Comparison of ENCODE assay signal across 8 cellular contexts in genomic region chr9:136095495-136096058, GRCh38. TPM values are rescaled to one million over a fixed set of nuclear protein-coding genes. Genes with fewer than 3 reads are reported as not detected.
A peak's percentile ranks its signal among the peaks of the same experiment; 100 is the strongest.
DNase-seq lines count a peak whose midpoint lies in the region; ATAC-seq and TF ChIP-seq lines count a peak whose summit lies in the region.

No MANE protein-coding gene starts in this region.

- TF ChIP-seq EP300 in sigmoid colon (IDR thresholded peaks at IDR 0.05), result no peak

- DNase-seq in activated T-cell treated with anti-CD3 and anti-CD28 coated beads, Interleukin-2, amount 50 U/mL, for 24 hours, result no peak
- no peak for DNase-seq in activated T-cell treated with anti-CD3 and anti-CD28 coated beads, Interleukin-2, amount 50 U/mL, for 1 hour
- DNase-seq in activated naive CD8-positive, alpha-beta T cell treated with anti-CD3 and anti-CD28 coated beads for 36 hours, result no peak
- DNase-seq in left ventricle myocardium superior, result peak; percentile 77
- DNase-seq in sigmoid colon, result no peak
- no peak for DNase-seq in cerebellar nuclear complex (lab: John Stamatoyannopoulos, UW)
- DNase-seq in SKM-1 treated with dmso at 0.1 percent for 144 hours (lab: John Stamatoyannopoulos, UW; ENCODE audit: unreplicated experiment), result no peak

- H3K27ac Mint-ChIP-seq in activated T-cell treated with anti-CD3 and anti-CD28 coated beads, Interleukin-2, amount 50 U/mL, for 24 hours, result no peak overlapping the region
- no peak overlapping the region for H3K27ac Mint-ChIP-seq in activated naive CD8-positive, alpha-beta T cell treated with anti-CD3 and anti-CD28 coated beads for 36 hours

- intact Hi-C loops in left ventricle myocardium superior (cut with micrococcal nuclease) (no loop called here), sigmoid colon (cut with DNase I) (loop anchor here (2.0 kb wide), 1 partner anchor 23 kb away; the partner anchor contains the start of gene TMEM250)

- H3K27ac ChIP-seq in sigmoid colon, result peak overlapping the region; percentile 93 to 98 (median 98)

- ATAC-seq in left ventricle myocardium superior (peak; percentile 25), GM18505 (IDR thresholded peaks at IDR 0.05; ENCODE audit: unreplicated experiment) (no peak)

- H3K4me3 Mint-ChIP-seq in activated T-cell treated with anti-CD3 and anti-CD28 coated beads, Interleukin-2, amount 50 U/mL, for 24 hours, result peak overlapping the region; percentile 67
- H3K4me3 Mint-ChIP-seq in activated naive CD8-positive, alpha-beta T cell treated with anti-CD3 and anti-CD28 coated beads for 36 hours, result peak overlapping the region; percentile 47

- H3K4me3 ChIP-seq in sigmoid colon, result peak overlapping the region; percentile 49 to 95 (median 84)

- peaks cover 2% of the 10 kb centered on the region for H3K36me3 Mint-ChIP-seq in activated T-cell treated with anti-CD3 and anti-CD28 coated beads, Interleukin-2, amount 50 U/mL, for 24 hours (ENCODE audit: low read depth)
- no peaks in the 10 kb centered on the region for H3K36me3 Mint-ChIP-seq in activated naive CD8-positive, alpha-beta T cell treated with anti-CD3 and anti-CD28 coated beads for 36 hours

- H3K9me3 Mint-ChIP-seq in activated T-cell treated with anti-CD3 and anti-CD28 coated beads, Interleukin-2, amount 50 U/mL, for 24 hours, result no peaks in the 10 kb centered on the region
- no peaks in the 10 kb centered on the region for H3K9me3 Mint-ChIP-seq in activated naive CD8-positive, alpha-beta T cell treated with anti-CD3 and anti-CD28 coated beads for 36 hours

- TF ChIP-seq CTCF in sigmoid colon (IDR thresholded peaks at IDR 0.05), result no peak

- peaks cover 18% of the 10 kb centered on the region for H3K4me1 Mint-ChIP-seq in activated T-cell treated with anti-CD3 and anti-CD28 coated beads, Interleukin-2, amount 50 U/mL, for 24 hours (ENCODE audit: low read depth)
- H3K4me1 Mint-ChIP-seq in activated naive CD8-positive, alpha-beta T cell treated with anti-CD3 and anti-CD28 coated beads for 36 hours, result peaks cover 5% of the 10 kb centered on the region

- no peaks in the 10 kb centered on the region for H3K27me3 Mint-ChIP-seq in activated T-cell treated with anti-CD3 and anti-CD28 coated beads, Interleukin-2, amount 50 U/mL, for 24 hours
- no peaks in the 10 kb centered on the region for H3K27me3 Mint-ChIP-seq in activated naive CD8-positive, alpha-beta T cell treated with anti-CD3 and anti-CD28 coated beads for 36 hours

- H3K27me3 ChIP-seq in sigmoid colon, result no peaks in the 10 kb centered on the region

- no peak for TF ChIP-seq POLR2A in sigmoid colon (IDR thresholded peaks at IDR 0.05)
- no peak for TF ChIP-seq POLR2A in GM18505 (IDR thresholded peaks at IDR 0.05; ENCODE audit: borderline replicate concordance, extremely low read depth, insufficient read depth, insufficient read length)

- 1 to 3% methylated on average over 73 of the region's 73 CpGs for WGBS in sigmoid colon, 2 donors

- H3K36me3 ChIP-seq in sigmoid colon, result no peaks in the 10 kb centered on the region

- H3K9me3 ChIP-seq in sigmoid colon, result no peaks in the 10 kb centered on the region

- H3K4me1 ChIP-seq in sigmoid colon, result peaks cover 0 to 60% (median 53%) of the 10 kb centered on the region in 4 donors

RNA-seq across cellular contexts. Expression of gene NACC2, which starts 0.5 kb away (rescaled TPM):
- total RNA-seq in activated naive CD8-positive, alpha-beta T cell treated with anti-CD3 and anti-CD28 coated beads for 36 hours, result 1 to 10 TPM; 5.3 to 5.6 TPM
- total RNA-seq in left ventricle myocardium superior (39.1 TPM), sigmoid colon (10 to 100 TPM; 41.6 to 80.0 (median 65.4) TPM)
- 10 to 100 TPM in 1 of 3 donors, 1 to 10 TPM in 2; 3.6 to 14.3 (median 5.1) TPM for polyA plus RNA-seq in sigmoid colon

RNA-seq across cellular contexts. Expression of gene TMEM250, which starts 23.1 kb away (rescaled TPM):
- total RNA-seq in activated naive CD8-positive, alpha-beta T cell treated with anti-CD3 and anti-CD28 coated beads for 36 hours, result 10 to 100 TPM; 27.2 to 28.7 TPM
- total RNA-seq in left ventricle myocardium superior (16.6 TPM), sigmoid colon (10 to 100 TPM; 23.7 to 35.6 (median 30.2) TPM)
- polyA plus RNA-seq in sigmoid colon, result 10 to 100 TPM; 25.4 to 48.4 (median 27.6) TPM
